In genomic region chr16:50292566-50292948, GRCh38 we compare ENCODE assay signal across 29 cellular contexts.
"Had no signal": no experiment of that assay in that cellular context is flagged by ENCODE, and none has a peak within 500 bp of the region (broad histone marks: within the 10 kb centered on the region; RNA-seq: fewer than 3 reads in every experiment).

No MANE protein-coding gene starts in this region.

- ATAC-seq: activated naive CD8-positive, alpha-beta T cell treated with anti-CD3 and anti-CD28 coated beads, Interleukin-2, amount 50 U/mL, for 24 hours; gastrocnemius medialis; T-cell; upper lobe of right lung had no signal

- H3K27me3 Mint-ChIP-seq: activated B cell treated with CpG ODN at 0.5 μM for 24 hours; activated naive CD8-positive, alpha-beta T cell treated with anti-CD3 and anti-CD28 coated beads, Interleukin-2, amount 50 U/mL, for 24 hours; naive B cell; progenitor cell of endocrine pancreas; T-cell had no signal

- H3K9me3 ChIP-seq: gastrocnemius medialis, sigmoid colon, suprapubic skin, tibial artery, upper lobe of right lung had no signal

- H3K27me3 ChIP-seq: gastrocnemius medialis, sigmoid colon, suprapubic skin, tibial artery, upper lobe of right lung had no signal

- H3K4me3 ChIP-seq: gastrocnemius medialis, sigmoid colon, suprapubic skin, tibial artery, upper lobe of right lung had no signal

- H3K9me3 Mint-ChIP-seq: activated B cell treated with CpG ODN at 0.5 μM for 24 hours; activated naive CD8-positive, alpha-beta T cell treated with anti-CD3 and anti-CD28 coated beads, Interleukin-2, amount 50 U/mL, for 24 hours; activated T-helper 1 cell treated with anti-CD3 and anti-CD28 coated beads, Interleukin-12 subunit alpha, Interleukin-12 subunit beta, Interleukin-2, Interleukin-4 antibody, amounts not matched to agents 30 ng/mL and 10 ng/mL and 1 ng/mL, durations not matched to agents 14 hours and 24 hours and 36 hours; mesothelial cell of epicardium; naive B cell; T-cell; T-helper 2 cell treated with Interferon-gamma antibody and Interleukin-4, amounts not matched to agents 5 μg/mL and 100 μg/mL, for 36 hours had no signal

- FAIRE-seq: colon, small intestine had no signal

- H3K36me3 ChIP-seq: gastrocnemius medialis had no signal

- H3K27ac Mint-ChIP-seq: activated B cell treated with CpG ODN at 0.5 μM for 24 hours; activated naive CD8-positive, alpha-beta T cell treated with anti-CD3 and anti-CD28 coated beads, Interleukin-2, amount 50 U/mL, for 24 hours; activated T-helper 1 cell treated with anti-CD3 and anti-CD28 coated beads, Interleukin-12 subunit alpha, Interleukin-12 subunit beta, Interleukin-2, Interleukin-4 antibody, amounts not matched to agents 30 ng/mL and 10 ng/mL and 1 ng/mL, durations not matched to agents 14 hours and 24 hours and 36 hours; mesothelial cell of epicardium; progenitor cell of endocrine pancreas; T-helper 2 cell treated with Interferon-gamma antibody and Interleukin-4, amounts not matched to agents 5 μg/mL and 100 μg/mL, for 36 hours had no signal

- H3K4me1 ChIP-seq: gastrocnemius medialis, sigmoid colon, suprapubic skin, tibial artery, upper lobe of right lung had no signal

- DNase-seq: activated B cell treated with CpG ODN at 0.5 μM for 24 hours; activated CD4-positive, alpha-beta T cell treated with anti-CD3 and anti-CD28 coated beads for 4 hours; activated CD4-positive, alpha-beta T cell treated with anti-CD3 and anti-CD28 coated beads, Interleukin-2, amount 50 U/mL, for 4 hours; activated gamma-delta T cell; activated naive CD4-positive, alpha-beta T cell treated with anti-CD3 and anti-CD28 coated beads, Interleukin-2, amount 50 U/mL, for 16 hours; activated naive CD8-positive, alpha-beta T cell treated with anti-CD3 and anti-CD28 coated beads, Interleukin-2, amount 50 U/mL, for 24 hours; amygdala; central memory CD4-positive, alpha-beta T cell; effector CD8-positive, alpha-beta T cell; erythroblast; gastrocnemius medialis; glutamatergic neuron; hippocampal formation; naive B cell; sigmoid colon; small intestine; stimulated activated CD4-positive, alpha-beta T cell treated with anti-CD3 and anti-CD28 coated beads, Interleukin-1b, Interleukin-23, amount 100 ng/mL, for 48 hours; stimulated activated CD4-positive, alpha-beta T cell treated with anti-CD3 and anti-CD28 coated beads, Interleukin-4, amount 100 ng/mL, for 4 hours; stimulated activated CD8-positive, alpha-beta memory T cell treated with anti-CD3 and anti-CD28 coated beads, Interleukin-4, amount 100 ng/mL, for 48 hours; stimulated activated naive CD4-positive, alpha-beta T cell; T-cell; tibial artery; upper lobe of right lung had no signal

- H3K4me1 Mint-ChIP-seq: activated naive CD8-positive, alpha-beta T cell treated with anti-CD3 and anti-CD28 coated beads, Interleukin-2, amount 50 U/mL, for 24 hours; mesothelial cell of epicardium had no signal

- H3K4me3 Mint-ChIP-seq: activated B cell treated with CpG ODN at 0.5 μM for 24 hours; activated naive CD8-positive, alpha-beta T cell treated with anti-CD3 and anti-CD28 coated beads, Interleukin-2, amount 50 U/mL, for 24 hours; activated T-helper 1 cell treated with anti-CD3 and anti-CD28 coated beads, Interleukin-12 subunit alpha, Interleukin-12 subunit beta, Interleukin-2, Interleukin-4 antibody, amounts not matched to agents 30 ng/mL and 10 ng/mL and 1 ng/mL, durations not matched to agents 14 hours and 24 hours and 36 hours; mesothelial cell of epicardium; naive B cell; T-cell; T-helper 2 cell treated with Interferon-gamma antibody and Interleukin-4, amounts not matched to agents 5 μg/mL and 100 μg/mL, for 36 hours had no signal

- H3K27ac ChIP-seq: gastrocnemius medialis, sigmoid colon, suprapubic skin, tibial artery, upper lobe of right lung had no signal
